In genomic region chr20:14832630-14833029, GRCh38 we compare ENCODE assay signal across 1 cellular context.
TF ChIP-seq lines count a peak whose summit lies in the region.

No MANE protein-coding gene starts in this region.

TF ChIP-seq in GM12878, 131 proteins besides CTCF, POLR2A, EP300 and RAD21 (continued from another document):
- TF ChIP-seq CUX1 (IDR thresholded peaks at IDR 0.05; ENCODE audit: insufficient replicate concordance, low read depth, low read length), result peak; percentile 69
- TF ChIP-seq RELA (IDR thresholded peaks at IDR 0.05; ENCODE audit: borderline replicate concordance, partially characterized antibody), result peak; percentile 48
- 0 out of 2 replicates have a peak, but pooled peaks have one; percentile 43 for TF ChIP-seq ZNF24 (IDR thresholded peaks at IDR 0.05)
- TF ChIP-seq USF1 (IDR thresholded peaks at IDR 0.05; ENCODE audit: borderline replicate concordance, extremely low read length, insufficient read depth, low read depth, low read length), result no peak
- no peak for TF ChIP-seq NRF1 (conservative IDR thresholded peaks at IDR 0.05; ENCODE audit: low read depth, low read length)
- peak; percentile 22; the same call in 1 of the 2 replicates for TF ChIP-seq DPF2 (IDR thresholded peaks at IDR 0.05)
- peak; percentile 79; the same call in 1 of the 2 replicates for TF ChIP-seq BCL11A (IDR thresholded peaks at IDR 0.05; ENCODE audit: low read depth, low read length)
- peak; percentile 10; the same call in 1 of the 2 replicates for TF ChIP-seq SMC3 (IDR thresholded peaks at IDR 0.05; ENCODE audit: borderline replicate concordance, low read length)
- peak; percentile 50; the same call in 1 of the 2 replicates for TF ChIP-seq SPI1 (IDR thresholded peaks at IDR 0.05; ENCODE audit: borderline replicate concordance, insufficient read depth, low read depth, low read length)
- no peak for TF ChIP-seq ELK1 (IDR thresholded peaks at IDR 0.05; ENCODE audit: low read depth, low read length)
- TF ChIP-seq ATF7 (IDR thresholded peaks at IDR 0.05; ENCODE audit: low read depth), result 0 out of 2 replicates have a peak, but pooled peaks have one; percentile 28
- TF ChIP-seq NFIC (IDR thresholded peaks at IDR 0.05; ENCODE audit: low read depth, low read length), result peak; percentile 48; the same call in 1 of the 2 replicates
- TF ChIP-seq RELB (IDR thresholded peaks at IDR 0.05; ENCODE audit: low read depth), result peak; percentile 87
- TF ChIP-seq BMI1 (IDR thresholded peaks at IDR 0.05; ENCODE audit: borderline replicate concordance), result peak; percentile 46
- peak; percentile 68 for TF ChIP-seq MTA2 (IDR thresholded peaks at IDR 0.05; ENCODE audit: low read depth)
- peak; percentile 63; the same call in 1 of the 2 replicates for TF ChIP-seq IKZF1 (conservative IDR thresholded peaks at IDR 0.05)
- TF ChIP-seq TCF12 (IDR thresholded peaks at IDR 0.05; ENCODE audit: low read depth, low read length), result 0 out of 2 replicates have a peak, but pooled peaks have one; percentile 53
- peak; percentile 51; the same call in 1 of the 2 replicates for TF ChIP-seq MTA3 (IDR thresholded peaks at IDR 0.05; ENCODE audit: borderline replicate concordance, low read length)
- TF ChIP-seq PAX5 (IDR thresholded peaks at IDR 0.05; ENCODE audit: borderline replicate concordance, low read depth, low read length), result peak; percentile 66; the same call in 1 of the 2 replicates
- peak in 1 of 2 experiments; percentile 33; a peak in 1 of 4 replicates for TF ChIP-seq BHLHE40 (IDR thresholded peaks at IDR 0.05; ENCODE audit: borderline replicate concordance in 1 of 2, low read depth in 2 of 2, low read length in 1 of 2)
- TF ChIP-seq WRNIP1 (IDR thresholded peaks at IDR 0.05; ENCODE audit: borderline replicate concordance, low read depth, low read length), result no peak
- 0 out of 2 replicates have a peak, but pooled peaks have one; percentile 26 for TF ChIP-seq FOXM1 (IDR thresholded peaks at IDR 0.05; ENCODE audit: low read depth, low read length)
- 0 out of 2 replicates have a peak, but pooled peaks have one; percentile 22 for TF ChIP-seq ZNF217 (IDR thresholded peaks at IDR 0.05)
- TF ChIP-seq RUNX3 (IDR thresholded peaks at IDR 0.05; ENCODE audit: low read length), result peak; percentile 84
- peak; percentile 68 to 78; a peak in 3 of 4 replicates for TF ChIP-seq IKZF2 (IDR thresholded peaks at IDR 0.05)
- 0 out of 2 replicates have a peak, but pooled peaks have one; percentile 32 for TF ChIP-seq TBL1XR1 (IDR thresholded peaks at IDR 0.05; ENCODE audit: low read depth, low read length)
- TF ChIP-seq ATF2 (IDR thresholded peaks at IDR 0.05; ENCODE audit: low read length), result peak; percentile 76
